ENCODE assay signal across 16 cellular contexts in genomic region chr9:14405176-14405575, GRCh38.
DNase-seq lines count a peak whose midpoint lies in the region.
"Had no signal": no experiment of that assay in that cellular context is flagged by ENCODE, and none has a peak within 500 bp of the region (broad histone marks: within the 10 kb centered on the region; RNA-seq: fewer than 3 reads in every experiment).

No MANE protein-coding gene starts in this region.

- DNase-seq in NCI-H446 treated with DMSO at 0.1 percent for 48 hours (lab: John Stamatoyannopoulos, UW): peak; percentile 93
- DNase-seq in NCI-H446 (lab: John Stamatoyannopoulos, UW): no peak
- DNase-seq in dermis microvascular lymphatic vessel endothelial cell (ENCODE audit: low read depth in 2 of 2): peak; percentile 71 to 81
- DNase-seq in lung microvascular endothelial cell (ENCODE audit: low read depth in 2 of 2): peak; percentile 43 to 90
- no peak for DNase-seq in KG1 (lab: John Stamatoyannopoulos, UW)
- no peak for DNase-seq in immature natural killer cell
- DNase-seq in H4 (ENCODE audit: low spot score): no peak
- DNase-seq in activated CD4-positive, alpha-beta T cell treated with anti-CD3 and anti-CD28 coated beads, Interleukin-2, amount 10 ng/mL, durations not matched to agents 24 days and 14 days: no peak
- DNase-seq: Caco-2; CD4-positive, CD25-positive, alpha-beta regulatory T cell; CD8-positive, alpha-beta T cell; DMS153; DND-41; GM23248; HFFc6 had no signal

- H3K4me3 Mint-ChIP-seq in immature natural killer cell: no peak overlapping the region
- H3K4me3 Mint-ChIP-seq in activated CD4-positive, alpha-beta T cell treated with anti-CD3 and anti-CD28 coated beads, Interleukin-2, amount 10 ng/mL, durations not matched to agents 24 days and 14 days: no peak overlapping the region
- H3K4me3 Mint-ChIP-seq: B cell; CD4-positive, CD25-positive, alpha-beta regulatory T cell; CD8-positive, alpha-beta T cell; HFFc6 had no signal

- H3K9me3 Mint-ChIP-seq in immature natural killer cell: peaks cover 0 to 11% (median 2%) of the 10 kb centered on the region in 6 donors
- H3K9me3 Mint-ChIP-seq in activated CD4-positive, alpha-beta T cell treated with anti-CD3 and anti-CD28 coated beads, Interleukin-2, amount 10 ng/mL, durations not matched to agents 24 days and 14 days: no peaks in the 10 kb centered on the region
- H3K9me3 Mint-ChIP-seq: CD8-positive, alpha-beta T cell; HFFc6 had no signal

- no peaks in the 10 kb centered on the region for H3K36me3 Mint-ChIP-seq in immature natural killer cell
- no peaks in the 10 kb centered on the region for H3K36me3 Mint-ChIP-seq in activated CD4-positive, alpha-beta T cell treated with anti-CD3 and anti-CD28 coated beads, Interleukin-2, amount 10 ng/mL, durations not matched to agents 24 days and 14 days (ENCODE audit: low read depth)
- H3K36me3 Mint-ChIP-seq: CD4-positive, CD25-positive, alpha-beta regulatory T cell; CD8-positive, alpha-beta T cell had no signal

- H3K27me3 Mint-ChIP-seq in immature natural killer cell (ENCODE audit: low read depth in 3 of 3): peaks cover 2 to 6% (median 3%) of the 10 kb centered on the region in 3 donors
- no peaks in the 10 kb centered on the region for H3K27me3 Mint-ChIP-seq in activated CD4-positive, alpha-beta T cell treated with anti-CD3 and anti-CD28 coated beads, Interleukin-2, amount 10 ng/mL, durations not matched to agents 24 days and 14 days

- intact Hi-C loops in activated CD4-positive, alpha-beta T cell treated with anti-CD3 and anti-CD28 coated beads, Interleukin-2, amount 10 ng/mL, durations not matched to agents 24 days and 14 days (cut with micrococcal nuclease): no loop called here

- no peak overlapping the region for H3K27ac Mint-ChIP-seq in immature natural killer cell
- no peak overlapping the region for H3K27ac Mint-ChIP-seq in activated CD4-positive, alpha-beta T cell treated with anti-CD3 and anti-CD28 coated beads, Interleukin-2, amount 10 ng/mL, durations not matched to agents 24 days and 14 days
- H3K27ac Mint-ChIP-seq: B cell; CD4-positive, CD25-positive, alpha-beta regulatory T cell; CD8-positive, alpha-beta T cell; HFFc6 had no signal

- no peaks in the 10 kb centered on the region for H3K4me1 Mint-ChIP-seq in immature natural killer cell
- no peaks in the 10 kb centered on the region for H3K4me1 Mint-ChIP-seq in activated CD4-positive, alpha-beta T cell treated with anti-CD3 and anti-CD28 coated beads, Interleukin-2, amount 10 ng/mL, durations not matched to agents 24 days and 14 days
- H3K4me1 Mint-ChIP-seq: B cell; CD4-positive, CD25-positive, alpha-beta regulatory T cell had no signal

Comparison
In these comparisons a context has a peak if more than half of its experiments do, and no peak if none do; other contexts are left out.
1. DNase-seq: peak in NCI-H446 treated with DMSO at 0.1 percent for 48 hours (single experiment), dermis microvascular lymphatic vessel endothelial cell (2 of 2) and lung microvascular endothelial cell (2 of 2); none in NCI-H446 (0 of 2), KG1 (single experiment), immature natural killer cell (0 of 3), H4 (single experiment) and activated CD4-positive, alpha-beta T cell treated with anti-CD3 and anti-CD28 coated beads, Interleukin-2, amount 10 ng/mL, durations not matched to agents 24 days and 14 days (single experiment).